Comparison of ENCODE assay signal across 14 cellular contexts in the genomic region with DNA sequence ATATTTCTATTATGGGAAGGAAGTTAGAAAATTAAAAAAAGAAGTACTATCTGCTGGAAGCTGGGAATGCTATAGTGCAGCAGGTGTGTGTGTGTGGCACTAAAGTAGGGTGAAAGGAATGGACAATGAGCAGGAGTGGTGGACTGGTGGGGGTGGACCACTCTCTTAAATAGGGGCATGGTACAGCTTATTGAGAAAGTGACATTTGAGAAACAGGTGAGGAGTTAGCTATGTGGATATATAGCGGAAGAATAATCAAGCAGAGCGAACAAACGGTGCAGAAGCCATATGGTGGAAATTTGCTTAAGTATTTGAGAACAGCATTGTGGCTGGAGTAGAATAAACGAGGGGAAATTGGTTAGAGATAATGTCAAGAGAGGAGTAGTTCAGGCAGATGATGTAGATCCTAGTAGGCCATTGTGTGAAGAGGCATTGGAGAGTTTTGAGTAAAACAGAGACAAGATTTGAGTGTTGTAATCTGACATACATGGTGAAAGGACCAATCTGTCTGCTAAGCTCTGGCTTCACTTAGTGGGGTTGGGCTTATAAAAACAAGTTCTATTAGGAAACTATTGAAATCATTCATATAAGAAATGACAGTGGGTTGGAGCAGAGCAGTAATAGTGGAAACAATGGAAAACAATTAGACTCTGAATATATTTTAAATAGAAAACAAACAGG.
DNase-seq lines count a peak whose midpoint lies in the region; ATAC-seq and TF ChIP-seq lines count a peak whose summit lies in the region.
"Had no signal": no experiment of that assay in that cellular context is flagged by ENCODE, and none has a peak within 500 bp of the region (broad histone marks: within the 10 kb centered on the region; RNA-seq: fewer than 3 reads in every experiment).

No MANE protein-coding gene starts in this region.

- H3K9me3 Mint-ChIP-seq in mesothelial cell of epicardium = peaks cover 4% of the 10 kb centered on the region
- H3K9me3 Mint-ChIP-seq: activated CD8-positive, alpha-beta T cell treated with anti-CD3 and anti-CD28 coated beads for 36 hours; brain had no signal

- no peak for TF ChIP-seq CTCF in mesothelial cell of epicardium (IDR thresholded peaks at IDR 0.05; ENCODE audit: unreplicated experiment)

- H3K4me3 Mint-ChIP-seq in mesothelial cell of epicardium = no peak overlapping the region
- H3K4me3 Mint-ChIP-seq: activated CD8-positive, alpha-beta T cell treated with anti-CD3 and anti-CD28 coated beads for 36 hours; effector memory CD8-positive, alpha-beta T cell had no signal

- peaks cover 38% of the 10 kb centered on the region for H3K4me1 Mint-ChIP-seq in mesothelial cell of epicardium

- H3K27ac Mint-ChIP-seq in mesothelial cell of epicardium = peak overlapping the region; percentile 88
- H3K27ac Mint-ChIP-seq: activated CD8-positive, alpha-beta T cell treated with anti-CD3 and anti-CD28 coated beads for 36 hours; effector memory CD8-positive, alpha-beta T cell had no signal

- in situ Hi-C loops in ACHN (cut with HindIII; ENCODE audit: low pct_ligation_motif_present, low pct_unique_long_range_greater_than_20kb, low sequenced_read_pairs) = no loop called here

- peaks cover 6% of the 10 kb centered on the region for H3K36me3 Mint-ChIP-seq in mesothelial cell of epicardium
- H3K36me3 Mint-ChIP-seq: brain had no signal

- no peaks in the 10 kb centered on the region for H3K27me3 Mint-ChIP-seq in mesothelial cell of epicardium (ENCODE audit: low read depth)
- H3K27me3 Mint-ChIP-seq: activated CD8-positive, alpha-beta T cell treated with anti-CD3 and anti-CD28 coated beads for 36 hours; brain; effector memory CD8-positive, alpha-beta T cell had no signal

- ATAC-seq in GM18498 (IDR thresholded peaks at IDR 0.05; ENCODE audit: unreplicated experiment) (peak; percentile 12), GM21723 (IDR thresholded peaks at IDR 0.05; ENCODE audit: unreplicated experiment) (peak; percentile 20), HG02798 (IDR thresholded peaks at IDR 0.05; ENCODE audit: poor library complexity, unreplicated experiment) (no peak)
- ATAC-seq: activated CD8-positive, alpha-beta T cell treated with anti-CD3 and anti-CD28 coated beads for 36 hours; effector memory CD8-positive, alpha-beta T cell; stimulated activated naive CD8-positive, alpha-beta T cell treated with anti-CD3 and anti-CD28 coated beads, Interleukin-15, Interleukin-2, amounts not matched to agents 100 U/mL and 50 U/mL, for 24 hours had no signal

- DNase-seq in OCI-M1 (lab: John Stamatoyannopoulos, UW) (peak; percentile 72), mesothelial cell of epicardium (ENCODE audit: low spot score in 2 of 2, unreplicated experiment in 2 of 2) (no peak), NCI-H1436 treated with DMSO at 0.1 percent for 48 hours (lab: John Stamatoyannopoulos, UW) (no peak), ACHN (no peak), NCI-H2029 (lab: John Stamatoyannopoulos, UW) (no peak)
- DNase-seq: activated CD8-positive, alpha-beta T cell treated with anti-CD3 and anti-CD28 coated beads for 36 hours; effector memory CD8-positive, alpha-beta T cell; NCI-H2081 treated with DMSO at 0.1 percent for 48 hours; stimulated activated naive CD8-positive, alpha-beta T cell treated with anti-CD3 and anti-CD28 coated beads, Interleukin-15, Interleukin-2, amounts not matched to agents 100 U/mL and 50 U/mL, for 24 hours; T-helper 2 cell had no signal
